ENCODE assay signal across 9 cellular contexts in genomic region chr3:63193647-63194046, GRCh38.
A peak's percentile ranks its signal among the peaks of the same experiment; 100 is the strongest.
DNase-seq lines count a peak whose midpoint lies in the region; ATAC-seq and TF ChIP-seq lines count a peak whose summit lies in the region.
"Had no signal": no experiment of that assay in that cellular context is flagged by ENCODE, and none has a peak within 500 bp of the region (broad histone marks: within the 10 kb centered on the region; RNA-seq: fewer than 3 reads in every experiment).

No MANE protein-coding gene starts in this region.

- no peak overlapping the region for H4K91ac ChIP-seq in mesenchymal stem cell (ENCODE audit: low read length)

- H3K4me1 ChIP-seq in Loucy (ENCODE audit: insufficient read depth, low read length, poor library complexity, severe bottlenecking), result no peaks in the 10 kb centered on the region
- H3K4me1 ChIP-seq in adrenal gland (replicated peaks in 1 of 2), result no peaks in the 10 kb centered on the region
- no peaks in the 10 kb centered on the region for H3K4me1 ChIP-seq in left lung
- H3K4me1 ChIP-seq in mesenchymal stem cell (ENCODE audit: control insufficient read depth, insufficient read depth, low read depth, low read length), result no peaks in the 10 kb centered on the region

- H3K27me3 ChIP-seq in Loucy (ENCODE audit: insufficient read depth, low read length, poor library complexity, severe bottlenecking), result no peaks in the 10 kb centered on the region
- H3K27me3 ChIP-seq in adrenal gland, result no peaks in the 10 kb centered on the region
- no peaks in the 10 kb centered on the region for H3K27me3 ChIP-seq in left lung
- H3K27me3 ChIP-seq in mesenchymal stem cell (ENCODE audit: control insufficient read depth in 1 of 2, insufficient read depth in 1 of 2, low read length in 2 of 2), result peaks cover 0 to 8% of the 10 kb centered on the region in 2 experiments

- 2 to 8% (median 4%) methylated on average over 3 of the region's 3 CpGs for WGBS in adrenal gland, 4 donors
- no CpG with 5 or more reads among the region's 3 CpGs for WGBS in mesenchymal stem cell

- no peak overlapping the region for H2AK5ac ChIP-seq in mesenchymal stem cell (ENCODE audit: low read length, severe bottlenecking)

- H3K79me2 ChIP-seq in Loucy (ENCODE audit: insufficient read depth, low read length), result no peaks in the 10 kb centered on the region

- no peak overlapping the region for H2BK15ac ChIP-seq in mesenchymal stem cell (ENCODE audit: low read depth, poor library complexity, severe bottlenecking)

- H3K36me3 ChIP-seq in Loucy (ENCODE audit: insufficient read depth, low read length), result no peaks in the 10 kb centered on the region
- H3K36me3 ChIP-seq in adrenal gland (replicated peaks in 1 of 2), result no peaks in the 10 kb centered on the region
- H3K36me3 ChIP-seq in left lung, result no peaks in the 10 kb centered on the region
- no peaks in the 10 kb centered on the region for H3K36me3 ChIP-seq in mesenchymal stem cell (ENCODE audit: control insufficient read depth in 1 of 2, insufficient read depth in 2 of 2, low read depth in 1 of 2, low read length in 2 of 2)

- no peak overlapping the region for H3K4ac ChIP-seq in mesenchymal stem cell (ENCODE audit: low read depth in 1 of 2, low read length in 2 of 2)

- no peaks in the 10 kb centered on the region for H3F3A ChIP-seq in Loucy (ENCODE audit: low read depth)

- TF ChIP-seq POLR2A in adrenal gland (IDR thresholded peaks at IDR 0.05), result no peak

- TF ChIP-seq CTCF in Loucy (conservative IDR thresholded peaks at IDR 0.05; ENCODE audit: low read length), result peak; percentile 70
- TF ChIP-seq CTCF in adrenal gland (IDR thresholded peaks at IDR 0.05), result peak in 5 of 6 experiments; percentile 11 to 53 (median 49)
- TF ChIP-seq CTCF in left lung (IDR thresholded peaks at IDR 0.05), result peak in 1 of 2 donors; percentile 39

- H2AFZ ChIP-seq in Loucy (ENCODE audit: low read length) (no peak overlapping the region), mesenchymal stem cell (ENCODE audit: low read depth, low read length) (no peak overlapping the region)

- no peaks in the 10 kb centered on the region for H3K9me2 ChIP-seq in Loucy (replicated peaks; ENCODE audit: low read depth, low read length)

- no peak overlapping the region for H3K14ac ChIP-seq in mesenchymal stem cell (ENCODE audit: low read length in 2 of 2)

- no peak overlapping the region for H2BK120ac ChIP-seq in mesenchymal stem cell (ENCODE audit: low read depth, low read length)

- peak; percentile 59 for DNase-seq in DMS 273 (lab: John Stamatoyannopoulos, UW; ENCODE audit: unreplicated experiment)
- DNase-seq in adrenal gland, result no peak
- DNase-seq in left lung, result no peak
- DNase-seq in mesenchymal stem cell, result no peak

- intact Hi-C loops in adrenal gland (cut with DNase I) (loop anchor here in 1 of 2 donors (10.0 kb wide), 2 partner anchors 529 to 569 kb away; no protein-coding TSS in a partner anchor), left lung (cut with DNase I) (loop anchor here in 1 of 2 donors (10.0 kb wide), 1 partner anchor 529 kb away; no protein-coding TSS in a partner anchor)

- no peak overlapping the region for H3K23ac ChIP-seq in mesenchymal stem cell (ENCODE audit: low read length in 2 of 2)

- H3K4me3 ChIP-seq in Loucy (ENCODE audit: low read length, poor library complexity, severe bottlenecking) (no peak overlapping the region), adrenal gland (no peak overlapping the region), left lung (no peak overlapping the region), mesenchymal stem cell (ENCODE audit: insufficient read depth in 1 of 2, low read depth in 1 of 2, low read length in 2 of 2) (no peak overlapping the region)

- no peaks in the 10 kb centered on the region for H4K20me1 ChIP-seq in Loucy (ENCODE audit: insufficient read depth, low read length, poor library complexity, severe bottlenecking)

- ATAC-seq in left lung (peak; percentile 59), GM19324 (IDR thresholded peaks at IDR 0.05; ENCODE audit: low FRiP score, unreplicated experiment) (no peak), HG02981 (IDR thresholded peaks at IDR 0.05; ENCODE audit: unreplicated experiment) (no peak), GM21390 (IDR thresholded peaks at IDR 0.05; ENCODE audit: unreplicated experiment) (no peak)

- H3K9me3 ChIP-seq in Loucy (ENCODE audit: insufficient read depth, low read depth, low read length) (no peaks in the 10 kb centered on the region), adrenal gland (replicated peaks in 1 of 3) (no peaks in the 10 kb centered on the region), left lung (no peaks in the 10 kb centered on the region), mesenchymal stem cell (ENCODE audit: control insufficient read depth, low read length) (no peaks in the 10 kb centered on the region)

- H4K8ac ChIP-seq in mesenchymal stem cell (ENCODE audit: low read length), result no peak overlapping the region

- H3K4me2 ChIP-seq in Loucy (ENCODE audit: low read depth, low read length, poor library complexity, severe bottlenecking), result no peak overlapping the region
- H3K4me2 ChIP-seq in mesenchymal stem cell (ENCODE audit: low read length, poor library complexity, severe bottlenecking), result no peak overlapping the region

- H2BK12ac ChIP-seq in mesenchymal stem cell (ENCODE audit: low read length in 2 of 2), result no peak overlapping the region

- H3K27ac ChIP-seq in adrenal gland (no peak overlapping the region), left lung (no peak overlapping the region), mesenchymal stem cell (ENCODE audit: low read length, poor library complexity, severe bottlenecking) (no peak overlapping the region)
- H3K27ac ChIP-seq: epithelial cell of prostate had no signal

- no peaks in the 10 kb centered on the region for H3K79me1 ChIP-seq in mesenchymal stem cell (replicated peaks; ENCODE audit: low read length, poor library complexity, severe bottlenecking)

- H3K9ac ChIP-seq in Loucy (ENCODE audit: low read depth, low read length, poor library complexity, severe bottlenecking) (no peak overlapping the region), mesenchymal stem cell (ENCODE audit: low read length) (no peak overlapping the region)

- no peak overlapping the region for H2BK5ac ChIP-seq in mesenchymal stem cell (ENCODE audit: low read depth, low read length, poor library complexity, severe bottlenecking)

- no peak overlapping the region for H3K18ac ChIP-seq in mesenchymal stem cell (ENCODE audit: low read depth in 1 of 2, low read length in 2 of 2)
